8 cellular contexts compared by ENCODE assay signal in the genomic region with DNA sequence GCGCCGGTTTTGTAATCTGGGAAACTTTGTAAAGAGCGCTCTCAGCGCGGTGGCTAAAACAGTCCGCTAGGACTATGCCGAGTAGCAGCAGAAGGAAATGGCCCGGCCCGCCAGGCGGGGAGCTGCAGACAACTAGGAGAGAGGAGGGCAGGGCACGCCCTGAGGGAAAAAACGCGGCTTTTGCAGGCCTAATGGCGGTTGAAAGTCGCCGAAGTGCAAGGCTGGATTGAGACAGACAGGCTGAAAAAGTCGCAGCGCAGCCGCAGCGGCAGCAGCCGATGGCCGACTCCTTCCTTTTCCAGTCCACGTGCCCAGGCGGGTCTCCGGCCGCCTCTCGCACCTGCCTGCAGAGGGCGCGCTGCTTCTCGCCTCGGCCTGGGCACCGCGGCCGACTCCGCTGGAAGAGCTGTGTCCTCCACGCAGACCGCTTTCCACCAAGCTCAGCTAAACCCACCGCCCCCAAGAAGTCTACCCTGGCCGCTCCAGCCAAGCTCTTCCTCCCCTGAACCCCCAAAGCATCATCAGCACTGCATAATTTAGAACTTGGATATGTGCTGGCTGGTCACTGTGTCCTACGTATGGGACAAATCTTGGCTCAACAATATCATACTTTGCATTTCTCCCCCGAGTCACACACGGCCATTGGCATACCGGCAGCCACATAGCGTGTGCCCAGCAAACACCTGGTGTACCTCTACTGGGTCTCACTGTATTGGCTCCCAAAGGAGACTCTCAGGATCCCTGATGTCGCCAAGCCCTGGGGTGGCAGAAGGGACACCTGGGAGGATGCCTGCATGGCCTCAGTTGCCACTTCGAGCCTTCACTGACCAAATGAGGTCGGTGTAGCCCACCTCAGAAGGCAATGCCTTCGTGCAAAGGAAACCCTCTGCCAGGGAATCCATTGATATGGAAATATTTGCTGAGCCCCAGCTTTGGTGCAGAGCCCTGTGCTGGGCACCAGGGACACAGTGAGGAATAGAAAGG. TPM values are rescaled to one million over a fixed set of nuclear protein-coding genes. Genes with fewer than 3 reads are reported as not detected.
DNase-seq lines count a peak whose midpoint lies in the region; ATAC-seq, FAIRE-seq and TF ChIP-seq lines count a peak whose summit lies in the region.

No MANE protein-coding gene starts in this region.

- no peaks in the 10 kb centered on the region for H3K36me3 ChIP-seq in GM12878 (ENCODE audit: control insufficient read depth in 2 of 2, insufficient read depth in 2 of 2, low read length in 1 of 2)
- H3K36me3 ChIP-seq in iPS-20b (ENCODE audit: insufficient read depth, low read depth, low read length) = no peaks in the 10 kb centered on the region
- H3K36me3 ChIP-seq in smooth muscle cell (ENCODE audit: low read depth) = no peaks in the 10 kb centered on the region

- no peak for TF ChIP-seq RAD21 in GM12878 (IDR thresholded peaks at IDR 0.05; ENCODE audit: insufficient read depth, low read depth, low read length)

- peak overlapping the region; percentile 55; the same call in 1 of the 2 replicates for H3K4me2 ChIP-seq in GM12878 (ENCODE audit: control insufficient read depth, insufficient read depth)
- H3K4me2 ChIP-seq in smooth muscle cell = peak overlapping the region; percentile 82

- no peak for TF ChIP-seq EP300 in GM12878 (IDR thresholded peaks at IDR 0.05; ENCODE audit: borderline replicate concordance in 1 of 2, control insufficient read depth in 1 of 2, low read depth in 2 of 2, low read length in 2 of 2)

- TF ChIP-seq CTCF in GM12878 (IDR thresholded peaks at IDR 0.05 in 2 of 3, conservative IDR thresholded peaks at IDR 0.05 in 1 of 3; ENCODE audit: control insufficient read depth in 2 of 3, extremely low read depth in 1 of 3, insufficient read depth in 1 of 3, low read depth in 3 of 3, low read length in 3 of 3) (peak; percentile 50 to 60 (median 59)), smooth muscle cell (IDR thresholded peaks at IDR 0.05; ENCODE audit: borderline replicate concordance, insufficient read depth, poor library complexity, severe bottlenecking) (peak; percentile 43)

- POLR2A ChIA-PET in GM12878 (lab: Charles Lee) = interaction anchor here (0.6 to 1.0 kb wide), 2 partner anchors 15 to 117 kb away, joined by 3 read pairs; partner anchors contain the start of gene SLC25A5

- H3K27ac ChIP-seq in GM12878 (ENCODE audit: control insufficient read depth, insufficient read depth) (no peak overlapping the region), iPS-20b (ENCODE audit: low read length) (no peak overlapping the region), smooth muscle cell (ENCODE audit: low read depth) (no peak overlapping the region)

- DNase-seq in DMS114 treated with DMSO at 0.1 percent for 48 hours (lab: John Stamatoyannopoulos, UW; ENCODE audit: unreplicated experiment) (peak; percentile 10), KBM-7 (peak; percentile 94), T-helper 22 cell (ENCODE audit: low read depth) (peak; percentile 14), GM12878 (ENCODE audit: low read depth, low spot score) (no peak), smooth muscle cell (lab: John Stamatoyannopoulos, UW; ENCODE audit: unreplicated experiment) (peak; percentile 5)

- SMC1A ChIA-PET in GM12878 (lab: Charles Lee; ENCODE audit: uncharacterized antibody, unreplicated experiment) = interaction anchor here (1.1 to 1.7 kb wide), 3 partner anchors 9 to 12 kb away, joined by 3 to 4 read pairs (median 3); no protein-coding TSS in a partner anchor

- H3K4me3 ChIP-seq in GM12878 (no peak overlapping the region; the same call in 1 of the 2 replicates), iPS-20b (ENCODE audit: low read length) (peak overlapping the region; percentile 61; the same call in 1 of the 2 replicates), smooth muscle cell (peak overlapping the region; percentile 40)

- ATAC-seq in GM21381 (IDR thresholded peaks at IDR 0.05; ENCODE audit: unreplicated experiment) (peak; percentile 88), GM12878 (peak; percentile 90), HG02970 (IDR thresholded peaks at IDR 0.05; ENCODE audit: low FRiP score, unreplicated experiment) (no peak)

- RAD21 ChIA-PET in GM12878 (lab: Charles Lee; ENCODE audit: unreplicated experiment) = interaction anchor here (0.8 to 2.5 kb wide), 4 partner anchors 8 to 34 kb away, joined by 3 to 10 read pairs (median 4); partner anchors contain the start of gene SLC25A5

- H2AFZ ChIP-seq in GM12878 (ENCODE audit: control insufficient read depth, low read depth, low read length) (peak overlapping the region; percentile 82), smooth muscle cell (ENCODE audit: low read depth) (peak overlapping the region; percentile 15)

- no peak for FAIRE-seq in GM12878 (lab: Jason Lieb, UNC)

- intact Hi-C loops in GM12878 (cut with micrococcal nuclease; ENCODE audit: unreplicated experiment) = loop anchor here (10.0 kb wide), 1 partner anchor 402 kb away; no protein-coding TSS in a partner anchor

- CTCF ChIA-PET in GM12878 (lab: Yijun Ruan, JAX) = interaction anchor here (0.6 to 3.3 kb wide), 21 partner anchors 8 to 1001 kb away, joined by 3 to 15 read pairs (median 5); partner anchors contain the start of genes NKRF, SLC25A5 and UBE2A

- 24% methylated on average over 47 of the region's 48 CpGs for WGBS in GM12878 (ENCODE audit: insufficient coverage, insufficient replicate concordance, low lambda C conversion rate, missing lambda C conversion rate)
- WGBS in smooth muscle cell (ENCODE audit: low lambda C conversion rate) = 48% methylated on average over 48 of the region's 48 CpGs

- H3K79me2 ChIP-seq in GM12878 (ENCODE audit: control insufficient read depth, insufficient read depth, low read length) (no peaks in the 10 kb centered on the region), smooth muscle cell (ENCODE audit: low read depth) (no peaks in the 10 kb centered on the region)

- no TSS peak for BruUV-seq in GM12878 (replicated peaks; lab: Mats Ljungman, UMichigan)

- H3F3A ChIP-seq in smooth muscle cell (ENCODE audit: low read depth) = no peaks in the 10 kb centered on the region

- in situ Hi-C loops in KBM-7 (cut with MboI; ENCODE audit: low pct_unique_long_range_greater_than_20kb, low sequenced_read_pairs) (no loop called here), GM12878 (cut with MboI) (no loop called here)

- H3K9me3 ChIP-seq in GM12878 (replicated peaks; ENCODE audit: control insufficient read depth, insufficient read depth, low read length) (no peaks in the 10 kb centered on the region), iPS-20b (ENCODE audit: insufficient read depth, low read depth, low read length) (no peaks in the 10 kb centered on the region), smooth muscle cell (replicated peaks; ENCODE audit: low read depth) (no peaks in the 10 kb centered on the region)

- no peaks in the 10 kb centered on the region; the same call in 1 of the 2 replicates for H3K4me1 ChIP-seq in GM12878 (ENCODE audit: control insufficient read depth, insufficient read depth, low read length)
- H3K4me1 ChIP-seq in iPS-20b (ENCODE audit: insufficient read depth, low read length) = no peaks in the 10 kb centered on the region
- H3K4me1 ChIP-seq in smooth muscle cell (ENCODE audit: low read depth) = no peaks in the 10 kb centered on the region

- no peaks in the 10 kb centered on the region for H3K27me3 ChIP-seq in GM12878 (replicated peaks in 1 of 2; ENCODE audit: control insufficient read depth in 2 of 2, insufficient read depth in 2 of 2, low read length in 1 of 2)
- H3K27me3 ChIP-seq in iPS-20b (ENCODE audit: insufficient read depth, low read length) = peaks cover 14% of the 10 kb centered on the region
- no peaks in the 10 kb centered on the region for H3K27me3 ChIP-seq in smooth muscle cell (ENCODE audit: low read depth)

- H4K20me1 ChIP-seq in GM12878 (ENCODE audit: control insufficient read depth, insufficient read depth) = no peaks in the 10 kb centered on the region
- H4K20me1 ChIP-seq in smooth muscle cell (ENCODE audit: low read depth) = no peaks in the 10 kb centered on the region

- TF ChIP-seq POLR2A in GM12878 (IDR thresholded peaks at IDR 0.05; ENCODE audit: low read depth, low read length) = peak; percentile 39; the same call in 1 of the 2 replicates

- H3K9ac ChIP-seq in GM12878 (ENCODE audit: control insufficient read depth, insufficient read depth, low read length) (peak overlapping the region; percentile 50; the same call in 1 of the 2 replicates), iPS-20b (ENCODE audit: low read depth, low read length) (peak overlapping the region; percentile 73; the same call in 1 of the 2 replicates), smooth muscle cell (ENCODE audit: low read depth) (no peak overlapping the region)

TF ChIP-seq in GM12878, 131 proteins besides CTCF, POLR2A, EP300 and RAD21 (continues in another document):
- no peak for TF ChIP-seq RELA (IDR thresholded peaks at IDR 0.05; ENCODE audit: borderline replicate concordance, partially characterized antibody)
- TF ChIP-seq CHD1 (IDR thresholded peaks at IDR 0.05; ENCODE audit: low read depth, low read length) = no peak
- TF ChIP-seq SMARCA5 (IDR thresholded peaks at IDR 0.05) = 0 out of 2 replicates have a peak, but pooled peaks have one; percentile 43
- no peak for TF ChIP-seq LARP7 (IDR thresholded peaks at IDR 0.05)
- TF ChIP-seq RB1 (IDR thresholded peaks at IDR 0.05; ENCODE audit: borderline replicate concordance) = peak; percentile 37; the same call in 1 of the 2 replicates

RNA-seq across cellular contexts. Expression of gene SLC25A5, which starts 14.5 kb away (rescaled TPM):
- total RNA-seq in GM12878 (2013; cell fraction: nucleolus; rRNA removed) = 30.9 and 34.2 TPM in 2 replicates
- total RNA-seq in GM12878 (2014; rRNA removed) = 397 and 425 TPM in 2 replicates
- 361 and 366 TPM in 2 replicates for total RNA-seq in GM12878 (2014; rRNA removed; fragmentation: Illumina TruSeq; extraction: Trizol)
- total RNA-seq in GM12878 (2021) = 625 and 628 TPM in 2 replicates
- 314 TPM for polyA plus RNA-seq in GM12878 (2011; ENCODE audit: low read depth)
- 282 and 438 TPM in 2 replicates for polyA plus RNA-seq in GM12878 (2011; rRNA removed)
- 707 and 822 TPM in 2 replicates for polyA plus RNA-seq in GM12878 (2011; cell fraction: cytosol; rRNA removed)
- 351 and 383 TPM in 2 replicates for polyA plus RNA-seq in GM12878 (2011; cell fraction: nucleus; rRNA removed)
- 414 and 429 TPM in 2 replicates for polyA plus RNA-seq in GM12878 (2012)
- polyA plus RNA-seq in GM12878 (2014; fragmentation: Illumina TruSeq; extraction: Trizol) = 464 and 490 TPM in 2 replicates
- 1,000 to 10,000 TPM; 2,068 to 3,863 TPM for polyA plus RNA-seq in GM12878 (2014; fragmentation: Nextera tagmentation; extraction: Ambion mirVana)
- polyA plus RNA-seq in GM12878 (2014; rRNA removed) = 602 and 608 TPM in 2 replicates
- 100 to 1,000 TPM; 665 to 690 TPM for polyA plus RNA-seq in GM12878 (2016; fragmentation: Nextera tagmentation; extraction: Ambion mirVana)
- polyA minus RNA-seq in GM12878 (2011; rRNA and poly(A)+ RNA removed) = 426 and 638 TPM in 2 replicates
- polyA minus RNA-seq in GM12878 (2011; cell fraction: cytosol; rRNA and poly(A)+ RNA removed) = 204 and 215 TPM in 2 replicates
- polyA minus RNA-seq in GM12878 (2011; cell fraction: nucleus; rRNA and poly(A)+ RNA removed) = 53.8 and 75.2 TPM in 2 replicates
- total RNA-seq in smooth muscle cell = 126 and 155 TPM in 2 replicates
- 112 and 116 TPM in 2 replicates for polyA plus RNA-seq in smooth muscle cell
